Comparison of ENCODE assay signal across 24 cellular contexts in the genomic region with DNA sequence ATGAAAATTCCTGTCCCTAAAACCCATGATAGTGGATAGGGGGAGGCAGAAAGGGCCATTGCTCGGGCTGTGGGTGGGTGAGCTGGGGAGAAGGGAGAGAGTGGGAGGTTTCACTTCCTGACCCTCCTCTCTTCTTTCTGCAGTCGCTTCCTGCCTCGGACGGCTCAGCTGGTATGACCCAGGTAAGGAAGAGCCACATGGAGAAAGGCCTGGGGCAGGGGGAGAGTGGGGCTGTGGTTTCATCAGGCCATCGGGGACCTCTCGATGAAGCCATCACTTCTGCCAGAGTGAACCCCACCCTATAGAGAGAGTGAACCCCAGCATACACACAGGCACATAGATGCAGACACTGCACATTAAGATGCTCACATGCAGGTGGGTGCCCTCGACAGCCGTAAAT. TPM values are rescaled to one million over a fixed set of nuclear protein-coding genes. Genes with fewer than 3 reads are reported as not detected.
DNase-seq lines count a peak whose midpoint lies in the region; ATAC-seq and TF ChIP-seq lines count a peak whose summit lies in the region.
"Had no signal": no experiment of that assay in that cellular context is flagged by ENCODE, and none has a peak within 500 bp of the region (broad histone marks: within the 10 kb centered on the region; RNA-seq: fewer than 3 reads in every experiment).

No MANE protein-coding gene starts in this region.

- intact Hi-C loops in CD4-positive, alpha-beta T cell (cut with DNase I, micrococcal nuclease) = loop anchor here (5.0 kb wide), 3 partner anchors 73 to 128 kb away; no protein-coding TSS in a partner anchor
- intact Hi-C loops in naive thymus-derived CD4-positive, alpha-beta T cell (cut with micrococcal nuclease) = loop anchor here (5.0 kb wide), 2 partner anchors 38 to 128 kb away; no protein-coding TSS in a partner anchor

- peak; percentile 28 for DNase-seq in activated CD4-positive, alpha-beta T cell treated with anti-CD3 and anti-CD28 coated beads for 48 hours
- no peak for DNase-seq in activated CD4-positive, alpha-beta T cell treated with anti-CD3 and anti-CD28 coated beads, Interleukin-2, amount 50 U/mL, for 48 hours
- DNase-seq in CD4-positive, alpha-beta T cell = no peak
- DNase-seq in activated CD8-positive, alpha-beta T cell treated with anti-CD3 and anti-CD28 coated beads, Interleukin-2, amount 10 ng/mL, durations not matched to agents 7 days and 5 days = no peak
- DNase-seq in naive thymus-derived CD4-positive, alpha-beta T cell = no peak
- no peak for DNase-seq in NCI-H748 (lab: John Stamatoyannopoulos, UW; ENCODE audit: unreplicated experiment)
- no peak for DNase-seq in foreskin keratinocyte
- DNase-seq: caudate nucleus; DMS79 treated with DMSO at 0.1 percent for 48 hours; natural killer cell; NCI-H1417 treated with DMSO at 0.1 percent for 48 hours; NCI-H526; OCI-M1; SHP77 treated with DMSO at 0.1 percent for 48 hours; stimulated activated naive CD8-positive, alpha-beta T cell treated with anti-CD3 and anti-CD28 coated beads, Interleukin-15, amount 100 ng/mL, for 72 hours; trophoblast cell; WERI-Rb-1 had no signal

- ATAC-seq in CD4-positive, alpha-beta T cell (ENCODE audit: poor library complexity) = no peak
- ATAC-seq in activated CD8-positive, alpha-beta T cell treated with anti-CD3 and anti-CD28 coated beads, Interleukin-2, amount 10 ng/mL, durations not matched to agents 7 days and 5 days = no peak
- ATAC-seq in naive thymus-derived CD4-positive, alpha-beta T cell = no peak
- ATAC-seq in HG02623 (IDR thresholded peaks at IDR 0.05; ENCODE audit: unreplicated experiment) (no peak), foreskin keratinocyte (no peak)
- ATAC-seq: HCT116; natural killer cell; sciatic nerve; stimulated activated naive CD8-positive, alpha-beta T cell treated with anti-CD3 and anti-CD28 coated beads, Interleukin-15, amount 100 ng/mL, for 72 hours had no signal

- POLR2A ChIA-PET in CD4-positive, alpha-beta T cell (lab: Charles Lee) = interaction anchor here (2.2 to 7.6 kb wide), 6 partner anchors 18 to 128 kb away, joined by 6 to 116 read pairs (median 42); no protein-coding TSS in a partner anchor
- POLR2A ChIA-PET in activated CD8-positive, alpha-beta T cell treated with anti-CD3 and anti-CD28 coated beads, Interleukin-2, amount 10 ng/mL, durations not matched to agents 7 days and 5 days (lab: Charles Lee) = interaction anchor here (1.0 kb wide), 1 partner anchor 199 kb away, joined by 3 read pairs; no protein-coding TSS in a partner anchor
- POLR2A ChIA-PET in naive thymus-derived CD4-positive, alpha-beta T cell (lab: Charles Lee) = interaction anchor here (0.6 to 12.0 kb wide), 8 partner anchors 12 to 138 kb away, joined by 3 to 113 read pairs (median 18); partner anchors contain the start of gene CD5

- H3K9me3 ChIP-seq in CD4-positive, alpha-beta T cell (ENCODE audit: control insufficient read depth, low read length) = no peaks in the 10 kb centered on the region
- H3K9me3 ChIP-seq in naive thymus-derived CD4-positive, alpha-beta T cell (ENCODE audit: control insufficient read depth in 2 of 3, low read length in 3 of 3) = no peaks in the 10 kb centered on the region
- H3K9me3 ChIP-seq: esophagus muscularis mucosa had no signal

- CTCF ChIA-PET in CD4-positive, alpha-beta T cell (lab: Charles Lee) = interaction anchor here (1.2 kb wide), 1 partner anchor 145 kb away, joined by 3 read pairs; no protein-coding TSS in a partner anchor
- CTCF ChIA-PET in activated CD8-positive, alpha-beta T cell treated with anti-CD3 and anti-CD28 coated beads, Interleukin-2, amount 10 ng/mL, durations not matched to agents 7 days and 5 days (lab: Charles Lee) = interaction anchor here (1.2 to 5.5 kb wide), 5 partner anchors 13 to 145 kb away, joined by 3 to 52 read pairs (median 25); no protein-coding TSS in a partner anchor
- CTCF ChIA-PET in naive thymus-derived CD4-positive, alpha-beta T cell (lab: Charles Lee) = interaction anchor here (1.4 to 1.9 kb wide), 2 partner anchors 9 to 13 kb away, joined by 4 to 10 read pairs; no protein-coding TSS in a partner anchor

- H3K4me1 ChIP-seq in naive thymus-derived CD4-positive, alpha-beta T cell (ENCODE audit: control insufficient read depth in 2 of 2, insufficient read depth in 2 of 2, low read length in 2 of 2) = peaks cover 54 to 81% of the 10 kb centered on the region in 2 donors
- H3K4me1 ChIP-seq in foreskin keratinocyte = no peaks in the 10 kb centered on the region
- H3K4me1 ChIP-seq: esophagus muscularis mucosa had no signal

- H3K4me3 Mint-ChIP-seq in CD4-positive, alpha-beta T cell = peak overlapping the region; percentile 18
- no peak overlapping the region for H3K4me3 Mint-ChIP-seq in activated CD8-positive, alpha-beta T cell treated with anti-CD3 and anti-CD28 coated beads, Interleukin-2, amount 10 ng/mL, durations not matched to agents 7 days and 5 days
- H3K4me3 Mint-ChIP-seq in naive thymus-derived CD4-positive, alpha-beta T cell = peak overlapping the region in 9 of 10 donors; percentile 25 to 82 (median 58)
- H3K4me3 Mint-ChIP-seq: memory B cell, natural killer cell had no signal

- no peaks in the 10 kb centered on the region for H3K27me3 Mint-ChIP-seq in CD4-positive, alpha-beta T cell
- H3K27me3 Mint-ChIP-seq in activated CD8-positive, alpha-beta T cell treated with anti-CD3 and anti-CD28 coated beads, Interleukin-2, amount 10 ng/mL, durations not matched to agents 7 days and 5 days (ENCODE audit: low read depth) = no peaks in the 10 kb centered on the region
- H3K27me3 Mint-ChIP-seq in naive thymus-derived CD4-positive, alpha-beta T cell = no peaks in the 10 kb centered on the region
- H3K27me3 Mint-ChIP-seq: stimulated activated naive CD8-positive, alpha-beta T cell treated with anti-CD3 and anti-CD28 coated beads, Interleukin-15, amount 100 ng/mL, for 72 hours had no signal

- no peaks in the 10 kb centered on the region for H3K9me3 Mint-ChIP-seq in CD4-positive, alpha-beta T cell
- H3K9me3 Mint-ChIP-seq in activated CD8-positive, alpha-beta T cell treated with anti-CD3 and anti-CD28 coated beads, Interleukin-2, amount 10 ng/mL, durations not matched to agents 7 days and 5 days (ENCODE audit: insufficient read depth) = no peaks in the 10 kb centered on the region
- H3K9me3 Mint-ChIP-seq in naive thymus-derived CD4-positive, alpha-beta T cell = peaks cover 0 to 8% (median 0%) of the 10 kb centered on the region in 11 donors
- H3K9me3 Mint-ChIP-seq: memory B cell; natural killer cell; stimulated activated naive CD8-positive, alpha-beta T cell treated with anti-CD3 and anti-CD28 coated beads, Interleukin-15, amount 100 ng/mL, for 72 hours had no signal

- no peaks in the 10 kb centered on the region for H3K27me3 ChIP-seq in CD4-positive, alpha-beta T cell (ENCODE audit: control insufficient read depth, insufficient read depth, low read length)
- H3K27me3 ChIP-seq in naive thymus-derived CD4-positive, alpha-beta T cell (ENCODE audit: control insufficient read depth in 2 of 2, insufficient read depth in 2 of 2, low read length in 2 of 2) = no peaks in the 10 kb centered on the region
- no peaks in the 10 kb centered on the region for H3K27me3 ChIP-seq in foreskin keratinocyte
- H3K27me3 ChIP-seq: esophagus muscularis mucosa had no signal

- H3K36me3 Mint-ChIP-seq in CD4-positive, alpha-beta T cell (ENCODE audit: low read depth) = peaks cover 97% of the 10 kb centered on the region
- peaks cover 90% of the 10 kb centered on the region for H3K36me3 Mint-ChIP-seq in activated CD8-positive, alpha-beta T cell treated with anti-CD3 and anti-CD28 coated beads, Interleukin-2, amount 10 ng/mL, durations not matched to agents 7 days and 5 days (ENCODE audit: low read depth)
- peaks cover 6 to 71% (median 38%) of the 10 kb centered on the region in 5 donors for H3K36me3 Mint-ChIP-seq in naive thymus-derived CD4-positive, alpha-beta T cell
- H3K36me3 Mint-ChIP-seq: natural killer cell had no signal

- H3K36me3 ChIP-seq in naive thymus-derived CD4-positive, alpha-beta T cell (ENCODE audit: control insufficient read depth in 2 of 3, insufficient read depth in 3 of 3, low read length in 3 of 3) = peaks cover 17 to 50% (median 33%) of the 10 kb centered on the region in 3 experiments
- H3K36me3 ChIP-seq: esophagus muscularis mucosa, WERI-Rb-1 had no signal

- no peak overlapping the region for H3K27ac ChIP-seq in CD4-positive, alpha-beta T cell (ENCODE audit: low read depth, low read length)
- peak overlapping the region; percentile 78 for H3K27ac ChIP-seq in naive thymus-derived CD4-positive, alpha-beta T cell (ENCODE audit: low read depth, low read length)
- no peak overlapping the region for H3K27ac ChIP-seq in foreskin keratinocyte
- H3K27ac ChIP-seq: C4-2B, esophagus muscularis mucosa, WERI-Rb-1 had no signal

- peaks cover 92% of the 10 kb centered on the region for H3K4me1 Mint-ChIP-seq in CD4-positive, alpha-beta T cell (ENCODE audit: low read depth)
- peaks cover 91% of the 10 kb centered on the region for H3K4me1 Mint-ChIP-seq in activated CD8-positive, alpha-beta T cell treated with anti-CD3 and anti-CD28 coated beads, Interleukin-2, amount 10 ng/mL, durations not matched to agents 7 days and 5 days (ENCODE audit: low read depth)
- H3K4me1 Mint-ChIP-seq in naive thymus-derived CD4-positive, alpha-beta T cell = peaks cover 75 to 95% (median 88%) of the 10 kb centered on the region in 7 donors

- no peak overlapping the region for H3K27ac Mint-ChIP-seq in CD4-positive, alpha-beta T cell
- peak overlapping the region; percentile 72 for H3K27ac Mint-ChIP-seq in activated CD8-positive, alpha-beta T cell treated with anti-CD3 and anti-CD28 coated beads, Interleukin-2, amount 10 ng/mL, durations not matched to agents 7 days and 5 days
- peak overlapping the region in 8 of 9 donors; percentile 71 to 98 (median 87) for H3K27ac Mint-ChIP-seq in naive thymus-derived CD4-positive, alpha-beta T cell
- H3K27ac Mint-ChIP-seq: memory B cell; natural killer cell; stimulated activated naive CD8-positive, alpha-beta T cell treated with anti-CD3 and anti-CD28 coated beads, Interleukin-15, amount 100 ng/mL, for 72 hours had no signal

- no peak overlapping the region for H3K4me3 ChIP-seq in naive thymus-derived CD4-positive, alpha-beta T cell (ENCODE audit: low read length)
- H3K4me3 ChIP-seq: esophagus muscularis mucosa had no signal

- TF ChIP-seq CTCF in CD4-positive, alpha-beta T cell (IDR thresholded peaks at IDR 0.05) = no peak
- TF ChIP-seq CTCF in foreskin keratinocyte (conservative IDR thresholded peaks at IDR 0.05) = no peak

RNA-seq across cellular contexts. Expression of gene CD5, which starts 12.6 kb away (rescaled TPM):
- total RNA-seq in CD4-positive, alpha-beta T cell = 100 to 1,000 TPM; 421 to 423 TPM
- 100 to 1,000 TPM; 252 to 274 TPM for total RNA-seq in activated CD8-positive, alpha-beta T cell treated with anti-CD3 and anti-CD28 coated beads, Interleukin-2, amount 10 ng/mL, durations not matched to agents 7 days and 5 days
- 100 to 1,000 TPM; 180 to 399 (median 224) TPM for total RNA-seq in naive thymus-derived CD4-positive, alpha-beta T cell
- 100 to 1,000 TPM; 217 to 371 TPM for polyA plus RNA-seq in naive thymus-derived CD4-positive, alpha-beta T cell
- not detected in 2 replicates for total RNA-seq in foreskin keratinocyte
- polyA plus RNA-seq in foreskin keratinocyte = not detected in 2 replicates
- total RNA-seq: M059J had no signal

RNA-seq across cellular contexts. Expression of gene VPS37C, which starts 46.3 kb away (rescaled TPM):
- total RNA-seq in CD4-positive, alpha-beta T cell = 1 to 10 TPM; 1.8 to 2.0 TPM
- 1 to 10 TPM; 3.4 to 3.8 TPM for total RNA-seq in activated CD8-positive, alpha-beta T cell treated with anti-CD3 and anti-CD28 coated beads, Interleukin-2, amount 10 ng/mL, durations not matched to agents 7 days and 5 days
- total RNA-seq in naive thymus-derived CD4-positive, alpha-beta T cell = 10 to 100 TPM in 1 of 5 experiments, 1 to 10 TPM in 4; 4.1 to 12.0 (median 7.9) TPM
- under 1 TPM; 0.31 to 0.82 TPM for polyA plus RNA-seq in naive thymus-derived CD4-positive, alpha-beta T cell
- 11.5 and 14.2 TPM in 2 replicates for total RNA-seq in foreskin keratinocyte
- 11.1 TPM in 2 replicates for polyA plus RNA-seq in foreskin keratinocyte

Comparison
In these comparisons a context has a peak if more than half of its experiments do, and no peak if none do; other contexts are left out.
1. RNA of gene CD5, which starts 12.6 kb away (total RNA-seq): 421 to 423 TPM in CD4-positive, alpha-beta T cell, 252 to 274 TPM in activated CD8-positive, alpha-beta T cell treated with anti-CD3 and anti-CD28 coated beads, Interleukin-2, amount 10 ng/mL, durations not matched to agents 7 days and 5 days and 180 to 399 TPM in naive thymus-derived CD4-positive, alpha-beta T cell; not detected in foreskin keratinocyte; every median in the first group is over 100 times any median in the second.